ENCODE assay signal across 7 cellular contexts in the genomic region with DNA sequence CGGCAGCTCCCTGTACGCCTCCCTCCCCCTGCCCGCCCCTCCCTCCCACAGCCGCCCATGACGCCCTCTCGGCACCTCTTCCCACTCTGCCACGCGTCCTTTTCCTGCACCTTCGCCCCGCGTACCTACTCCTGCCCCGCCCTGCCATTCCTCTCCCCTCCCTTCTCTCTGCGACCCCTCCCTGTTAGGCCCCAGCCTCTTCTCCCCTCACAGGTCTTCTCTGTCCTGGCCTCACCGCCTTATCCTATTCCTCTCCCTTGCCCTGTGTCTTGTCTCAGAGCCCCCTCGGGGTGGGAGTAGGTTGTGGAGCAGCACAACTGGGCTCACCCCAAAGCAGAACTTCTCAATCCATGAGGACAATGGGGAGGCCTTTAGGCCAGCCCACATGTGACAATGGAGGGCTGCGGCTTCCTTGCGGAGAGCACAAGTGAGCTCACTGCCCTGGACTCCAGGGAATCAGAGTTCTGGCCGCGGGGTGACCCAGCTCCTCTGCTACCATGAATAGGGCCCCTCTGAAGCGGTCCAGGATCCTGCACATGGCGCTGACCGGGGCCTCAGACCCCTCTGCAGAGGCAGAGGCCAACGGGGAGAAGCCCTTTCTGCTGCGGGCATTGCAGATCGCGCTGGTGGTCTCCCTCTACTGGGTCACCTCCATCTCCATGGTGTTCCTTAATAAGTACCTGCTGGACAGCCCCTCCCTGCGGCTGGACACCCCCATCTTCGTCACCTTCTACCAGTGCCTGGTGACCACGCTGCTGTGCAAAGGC. TPM values are rescaled to one million over a fixed set of nuclear protein-coding genes. Genes with fewer than 3 reads are reported as not detected.
DNase-seq lines count a peak whose midpoint lies in the region; ATAC-seq and TF ChIP-seq lines count a peak whose summit lies in the region.

No MANE protein-coding gene starts in this region.

- intact Hi-C loops in gastrocnemius medialis (cut with DNase I; ENCODE audit: low total_unique reads), result loop anchor here (1.0 kb wide), 4 partner anchors 38 to 317 kb away; partner anchors contain the start of gene CRY2

- H3K4me1 ChIP-seq in Loucy (ENCODE audit: insufficient read depth, low read length, poor library complexity, severe bottlenecking) (peaks cover 45% of the 10 kb centered on the region), gastrocnemius medialis (peaks cover 28 to 29% of the 10 kb centered on the region in 2 donors)

- peak overlapping the region; percentile 98 for H3K4me3 ChIP-seq in Loucy (ENCODE audit: low read length, poor library complexity, severe bottlenecking)
- H3K4me3 ChIP-seq in iPS-11a (ENCODE audit: low read depth, low read length), result peak overlapping the region; percentile 66
- peak overlapping the region; percentile 76 to 96 (median 86) for H3K4me3 ChIP-seq in gastrocnemius medialis

- H3K9ac ChIP-seq in Loucy (ENCODE audit: low read depth, low read length, poor library complexity, severe bottlenecking), result peak overlapping the region; percentile 81

- in situ Hi-C loops in gastrocnemius medialis (cut with MboI; ENCODE audit: low sequenced_read_pairs in 4 of 4), result no loop called here

- peak overlapping the region; percentile 82 for H3K4me2 ChIP-seq in Loucy (ENCODE audit: low read depth, low read length, poor library complexity, severe bottlenecking)

- no peaks in the 10 kb centered on the region for H3K9me3 ChIP-seq in Loucy (ENCODE audit: insufficient read depth, low read depth, low read length)
- no peaks in the 10 kb centered on the region for H3K9me3 ChIP-seq in gastrocnemius medialis

- H3K27me3 ChIP-seq in Loucy (ENCODE audit: insufficient read depth, low read length, poor library complexity, severe bottlenecking), result no peaks in the 10 kb centered on the region
- H3K27me3 ChIP-seq in gastrocnemius medialis, result no peaks in the 10 kb centered on the region

- peak overlapping the region; percentile 77 for H2AFZ ChIP-seq in Loucy (ENCODE audit: low read length)

- TF ChIP-seq CTCF in Loucy (conservative IDR thresholded peaks at IDR 0.05; ENCODE audit: low read length), result no peak
- TF ChIP-seq CTCF in gastrocnemius medialis (IDR thresholded peaks at IDR 0.05 in 4 of 5, conservative IDR thresholded peaks at IDR 0.05 in 1 of 5), result no peak

- H3F3A ChIP-seq in Loucy (ENCODE audit: low read depth), result no peaks in the 10 kb centered on the region

- no peaks in the 10 kb centered on the region for H3K9me2 ChIP-seq in Loucy (replicated peaks; ENCODE audit: low read depth, low read length)

- peaks cover 8% of the 10 kb centered on the region for H4K20me1 ChIP-seq in Loucy (ENCODE audit: insufficient read depth, low read length, poor library complexity, severe bottlenecking)

- peaks cover under 1% of the 10 kb centered on the region; the same call in 1 of the 2 replicates for H3K36me3 ChIP-seq in Loucy (ENCODE audit: insufficient read depth, low read length)
- peaks cover 0 to 17% of the 10 kb centered on the region in 2 donors for H3K36me3 ChIP-seq in gastrocnemius medialis

- ATAC-seq in GM21786 (IDR thresholded peaks at IDR 0.05; ENCODE audit: unreplicated experiment) (peak; percentile 7), gastrocnemius medialis (peak; percentile 57 to 61)

- DNase-seq in GM04504 (ENCODE audit: low read depth) (peak; percentile 43), gastrocnemius medialis (peak; percentile 17 to 32), D341Med (ENCODE audit: low spot score) (no peak)

- H3K79me2 ChIP-seq in Loucy (ENCODE audit: insufficient read depth, low read length), result peaks cover 36% of the 10 kb centered on the region; the same call in 1 of the 2 replicates

- TF ChIP-seq POLR2A in gastrocnemius medialis (IDR thresholded peaks at IDR 0.05), result no peak

- peak overlapping the region; percentile 7 for H3K27ac ChIP-seq in angular gyrus (ENCODE audit: low read depth, low read length)
- H3K27ac ChIP-seq in gastrocnemius medialis, result peak overlapping the region; percentile 86 to 94 (median 91)

RNA-seq across cellular contexts. Expression of gene SLC35C1, which starts 0.5 kb away (rescaled TPM):
- 10 to 100 TPM in 1 of 4 donors, 1 to 10 TPM in 3; 4.8 to 11.7 (median 7.8) TPM for total RNA-seq in gastrocnemius medialis

RNA-seq across cellular contexts. Expression of gene CRY2, which starts 41.8 kb away (rescaled TPM):
- total RNA-seq in gastrocnemius medialis, result 10 to 100 TPM; 36.4 to 85.9 (median 37.9) TPM
